ENCODE assay signal across 9 cellular contexts in the genomic region with DNA sequence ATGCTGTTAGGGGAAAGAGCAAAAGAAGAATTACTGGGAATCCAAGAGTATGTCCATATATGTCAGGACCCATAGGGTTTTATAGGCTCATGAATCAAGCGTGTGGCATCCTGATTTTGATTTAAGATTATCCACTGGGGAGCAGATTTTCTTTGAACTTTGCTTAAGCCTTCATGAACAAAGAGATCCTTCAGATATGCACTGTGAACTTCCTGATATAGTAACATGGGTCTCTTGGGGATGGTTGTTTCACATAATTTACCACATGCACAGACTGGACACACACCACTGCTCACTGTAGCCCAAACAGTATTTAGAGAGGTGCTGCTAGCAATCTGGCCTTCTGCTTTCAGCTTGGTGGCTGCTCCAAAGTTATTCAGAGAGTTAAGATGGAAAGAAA.
DNase-seq lines count a peak whose midpoint lies in the region; ATAC-seq, FAIRE-seq and TF ChIP-seq lines count a peak whose summit lies in the region.
"Had no signal": no experiment of that assay in that cellular context is flagged by ENCODE, and none has a peak within 500 bp of the region (broad histone marks: within the 10 kb centered on the region; RNA-seq: fewer than 3 reads in every experiment).

No MANE protein-coding gene starts in this region.

- H3K9me3 Mint-ChIP-seq in activated CD8-positive, alpha-beta memory T cell treated with anti-CD3 and anti-CD28 coated beads, Interleukin-2, amount 10 ng/mL, durations not matched to agents 7 days and 5 days (ENCODE audit: low read depth) = no peaks in the 10 kb centered on the region

- peaks cover 10% of the 10 kb centered on the region for H3K4me1 Mint-ChIP-seq in T-helper 17 cell
- H3K4me1 Mint-ChIP-seq in activated CD8-positive, alpha-beta memory T cell treated with anti-CD3 and anti-CD28 coated beads, Interleukin-2, amount 10 ng/mL, durations not matched to agents 7 days and 5 days = peaks cover 5% of the 10 kb centered on the region

- DNase-seq in T-helper 17 cell (no peak), GM10248 (ENCODE audit: extremely low spot score) (no peak), D721Med (ENCODE audit: insufficient read length, low spot score) (no peak), H7 (no peak)
- DNase-seq in activated CD8-positive, alpha-beta memory T cell treated with anti-CD3 and anti-CD28 coated beads, Interleukin-2, amount 10 ng/mL, durations not matched to agents 7 days and 5 days = no peak
- DNase-seq: activated gamma-delta T cell had no signal

- CTCF ChIA-PET in GM10248 (lab: Yijun Ruan, JAX) = interaction anchor here (1.2 to 17.6 kb wide), 5 partner anchors 8 to 426 kb away, joined by 3 to 443 read pairs (median 6); no protein-coding TSS in a partner anchor
- CTCF ChIA-PET in activated CD8-positive, alpha-beta memory T cell treated with anti-CD3 and anti-CD28 coated beads, Interleukin-2, amount 10 ng/mL, durations not matched to agents 7 days and 5 days (lab: Charles Lee) = no interaction called here

- H3K9me3 ChIP-seq in T-helper 17 cell (ENCODE audit: control insufficient read depth, low read length, poor library complexity, severe bottlenecking) = no peaks in the 10 kb centered on the region

- H3K36me3 Mint-ChIP-seq in T-helper 17 cell (ENCODE audit: low read depth) = no peaks in the 10 kb centered on the region
- H3K36me3 Mint-ChIP-seq in activated CD8-positive, alpha-beta memory T cell treated with anti-CD3 and anti-CD28 coated beads, Interleukin-2, amount 10 ng/mL, durations not matched to agents 7 days and 5 days = no peaks in the 10 kb centered on the region

- H3K27me3 Mint-ChIP-seq in T-helper 17 cell = peaks cover 13% of the 10 kb centered on the region
- peaks cover 14% of the 10 kb centered on the region for H3K27me3 Mint-ChIP-seq in activated CD8-positive, alpha-beta memory T cell treated with anti-CD3 and anti-CD28 coated beads, Interleukin-2, amount 10 ng/mL, durations not matched to agents 7 days and 5 days

- no peak overlapping the region for H3K4me3 ChIP-seq in H7 (ENCODE audit: insufficient read depth, low read depth, low read length)

- no peaks in the 10 kb centered on the region for H3K27me3 ChIP-seq in H7 (ENCODE audit: control insufficient read depth, insufficient read depth, low read length)

- TF ChIP-seq CTCF in GM10248 (IDR thresholded peaks at IDR 0.05; ENCODE audit: control extremely low read depth, extremely low read depth, low read depth, missing control alignments) (no peak), D721Med (IDR thresholded peaks at IDR 0.05; ENCODE audit: insufficient read depth, missing control alignments) (no peak)

- no peak overlapping the region for H3K27ac Mint-ChIP-seq in T-helper 17 cell
- no peak overlapping the region for H3K27ac Mint-ChIP-seq in activated CD8-positive, alpha-beta memory T cell treated with anti-CD3 and anti-CD28 coated beads, Interleukin-2, amount 10 ng/mL, durations not matched to agents 7 days and 5 days

- no peak overlapping the region for H3K4me3 Mint-ChIP-seq in T-helper 17 cell
- H3K4me3 Mint-ChIP-seq in activated CD8-positive, alpha-beta memory T cell treated with anti-CD3 and anti-CD28 coated beads, Interleukin-2, amount 10 ng/mL, durations not matched to agents 7 days and 5 days = no peak overlapping the region

- no peaks in the 10 kb centered on the region for H3K36me3 ChIP-seq in H7 (replicated peaks; ENCODE audit: control insufficient read depth, insufficient read depth, low read length)

- ATAC-seq in GM18517 (IDR thresholded peaks at IDR 0.05; ENCODE audit: unreplicated experiment) = peak; percentile 90
- peak; percentile 90 for ATAC-seq in GM21528 (IDR thresholded peaks at IDR 0.05; ENCODE audit: low FRiP score, unreplicated experiment)
- ATAC-seq in HG03108 (IDR thresholded peaks at IDR 0.05; ENCODE audit: unreplicated experiment) = peak; percentile 99
- peak; percentile 53 for ATAC-seq in T-helper 17 cell
- ATAC-seq in activated CD8-positive, alpha-beta memory T cell treated with anti-CD3 and anti-CD28 coated beads, Interleukin-2, amount 10 ng/mL, durations not matched to agents 7 days and 5 days = no peak

- POLR2A ChIA-PET in GM10248 (lab: Yijun Ruan, JAX) = no interaction called here

- FAIRE-seq in D721Med (lab: Jason Lieb, UNC) = no peak
